In genomic region chr22:23282516-23282915, GRCh38 we compare ENCODE assay signal across 15 cellular contexts.
DNase-seq lines count a peak whose midpoint lies in the region; ATAC-seq, FAIRE-seq and TF ChIP-seq lines count a peak whose summit lies in the region.
"Had no signal": no experiment of that assay in that cellular context is flagged by ENCODE, and none has a peak within 500 bp of the region (broad histone marks: within the 10 kb centered on the region; RNA-seq: fewer than 3 reads in every experiment).

No MANE protein-coding gene starts in this region.

- no peaks in the 10 kb centered on the region for H3K9me1 ChIP-seq in endothelial cell of umbilical vein (replicated peaks; ENCODE audit: control insufficient read depth, extremely low read depth, insufficient read depth, low read length)

- peak overlapping the region; percentile 77 for H3K27ac Mint-ChIP-seq in osteocyte (ENCODE audit: unreplicated experiment)
- H3K27ac Mint-ChIP-seq: activated naive CD4-positive, alpha-beta T cell treated with anti-CD3 and anti-CD28 coated beads for 36 hours; mesothelial cell of epicardium had no signal

- H3K4me3 ChIP-seq in SK-N-SH (ENCODE audit: low read depth in 2 of 2, low read length in 1 of 2) (no peak overlapping the region), endothelial cell of umbilical vein (replicated peaks in 1 of 3; ENCODE audit: insufficient read depth in 1 of 3, low read depth in 1 of 3, low read length in 3 of 3) (no peak overlapping the region), MG63 (no peak overlapping the region)
- H3K4me3 ChIP-seq: body of pancreas, gastrocnemius medialis, pancreas, SJCRH30 had no signal

- no peak overlapping the region for H2AFZ ChIP-seq in SK-N-SH (ENCODE audit: low read depth)
- H2AFZ ChIP-seq in endothelial cell of umbilical vein (ENCODE audit: low read depth, low read length) = no peak overlapping the region

- H3F3A ChIP-seq in SK-N-SH (replicated peaks; ENCODE audit: insufficient read depth) = peaks cover 5% of the 10 kb centered on the region

- no peaks in the 10 kb centered on the region for H3K9me2 ChIP-seq in SK-N-SH

- no peak for TF ChIP-seq CTCF in SK-N-SH (IDR thresholded peaks at IDR 0.05)
- TF ChIP-seq CTCF in endothelial cell of umbilical vein (IDR thresholded peaks at IDR 0.05; ENCODE audit: extremely low read depth in 1 of 2, insufficient read depth in 1 of 2, low read depth in 1 of 2, low read length in 2 of 2) = no peak
- TF ChIP-seq CTCF in osteocyte (IDR thresholded peaks at IDR 0.05) = no peak

- no peaks in the 10 kb centered on the region for H3K9me3 Mint-ChIP-seq in osteocyte (ENCODE audit: unreplicated experiment)
- H3K9me3 Mint-ChIP-seq: activated naive CD4-positive, alpha-beta T cell treated with anti-CD3 and anti-CD28 coated beads for 36 hours; mesothelial cell of epicardium had no signal

- WGBS in SK-N-SH (ENCODE audit: low lambda C conversion rate) = 88% methylated on average over 5 of the region's 10 CpGs

- dilution Hi-C loops in endothelial cell of umbilical vein (cut with MboI; ENCODE audit: extremely low pct_ligation_motif_present, low sequenced_read_pairs) = no loop called here

- TSS peak; percentile 84 for BruUV-seq in endothelial cell of umbilical vein (replicated peaks; lab: Mats Ljungman, UMichigan)

- no peak for TF ChIP-seq EP300 in SK-N-SH (IDR thresholded peaks at IDR 0.05; ENCODE audit: borderline replicate concordance in 1 of 2, low read depth in 1 of 2, low read length in 1 of 2)

- intact Hi-C loops in endothelial cell of umbilical vein (cut with micrococcal nuclease) = loop anchor here (1.0 to 2.0 kb wide), 7 partner anchors 23 to 324 kb away; no protein-coding TSS in a partner anchor

- H3K9me3 ChIP-seq in SK-N-SH = no peaks in the 10 kb centered on the region
- H3K9me3 ChIP-seq in endothelial cell of umbilical vein (replicated peaks; ENCODE audit: control insufficient read depth, insufficient read depth, low read length) = no peaks in the 10 kb centered on the region
- no peaks in the 10 kb centered on the region for H3K9me3 ChIP-seq in MG63
- H3K9me3 ChIP-seq: body of pancreas, gastrocnemius medialis, pancreas, SJCRH30 had no signal

- H3K27me3 Mint-ChIP-seq in osteocyte (ENCODE audit: unreplicated experiment) = no peaks in the 10 kb centered on the region

- H3K79me2 ChIP-seq in SK-N-SH (ENCODE audit: insufficient read depth) = no peaks in the 10 kb centered on the region
- H3K79me2 ChIP-seq in endothelial cell of umbilical vein (ENCODE audit: control insufficient read depth, insufficient read depth, low read length) = peaks cover 11% of the 10 kb centered on the region

- H3K9ac ChIP-seq in SK-N-SH = no peak overlapping the region
- peak overlapping the region; percentile 36 for H3K9ac ChIP-seq in endothelial cell of umbilical vein (replicated peaks; ENCODE audit: extremely low read depth, insufficient read depth, low read length)

- FAIRE-seq in endothelial cell of umbilical vein (lab: Jason Lieb, UNC) (no peak), urothelium cell line (lab: Jason Lieb, UNC) (peak; percentile 46)
- FAIRE-seq: pancreas had no signal

- H4K20me1 ChIP-seq in SK-N-SH (ENCODE audit: insufficient read depth) (0 out of 2 replicates have a peak, but pooled peaks cover 3% of the 10 kb centered on the region), endothelial cell of umbilical vein (replicated peaks; ENCODE audit: control insufficient read depth, extremely low read depth, insufficient read depth, low read length) (no peaks in the 10 kb centered on the region)

- DNase-seq in SK-N-SH (no peak), endothelial cell of umbilical vein (ENCODE audit: low read depth, low spot score) (no peak), osteocyte (ENCODE audit: extremely low spot score, unreplicated experiment) (no peak), urothelium cell line (ENCODE audit: low spot score) (no peak), amygdala (lab: John Stamatoyannopoulos, UW) (no peak), MG63 (no peak)

- H3K36me3 Mint-ChIP-seq in osteocyte (ENCODE audit: unreplicated experiment) = peaks cover 7% of the 10 kb centered on the region

- H3K4me1 Mint-ChIP-seq in osteocyte (ENCODE audit: unreplicated experiment) = peaks cover 23% of the 10 kb centered on the region
- H3K4me1 Mint-ChIP-seq: mesothelial cell of epicardium had no signal

- no peak overlapping the region for H3K4me3 Mint-ChIP-seq in osteocyte (ENCODE audit: unreplicated experiment)
- H3K4me3 Mint-ChIP-seq: activated naive CD4-positive, alpha-beta T cell treated with anti-CD3 and anti-CD28 coated beads for 36 hours; mesothelial cell of epicardium had no signal

- CTCF ChIA-PET in SK-N-SH (lab: Yijun Ruan, JAX) = interaction anchor here (0.5 to 25.8 kb wide), 46 partner anchors 9 to 711 kb away, joined by 3 to 587 read pairs (median 8); partner anchors contain the start of genes BCR and RAB36
- CTCF ChIA-PET in endothelial cell of umbilical vein (lab: Charles Lee) = interaction anchor here (0.7 to 8.9 kb wide), 39 partner anchors 8 to 323 kb away, joined by 3 to 451 read pairs (median 7); partner anchors contain the start of genes BCR, GNAZ, RAB36 and RSPH14

- H3K27ac ChIP-seq in SK-N-SH (ENCODE audit: low read depth in 2 of 2, low read length in 1 of 2) (peak overlapping the region in 1 of 2 experiments; percentile 59; a peak in 1 of 4 replicates), endothelial cell of umbilical vein (ENCODE audit: insufficient read depth, low read depth, low read length) (peak overlapping the region; percentile 75)
- H3K27ac ChIP-seq: C4-2B, gastrocnemius medialis, SJCRH30 had no signal

- H3K36me3 ChIP-seq in SK-N-SH (replicated peaks in 1 of 2; ENCODE audit: control insufficient read depth in 1 of 2, insufficient read depth in 2 of 2, low read length in 1 of 2) (peaks cover 3 to 36% of the 10 kb centered on the region in 2 experiments), endothelial cell of umbilical vein (ENCODE audit: control insufficient read depth in 2 of 2, extremely low read depth in 1 of 2, insufficient read depth in 2 of 2, low read length in 2 of 2) (peaks cover 29 to 80% of the 10 kb centered on the region in 2 experiments), MG63 (peaks cover 2% of the 10 kb centered on the region)
- H3K36me3 ChIP-seq: gastrocnemius medialis had no signal

- no peak for ATAC-seq in SK-N-SH treated with all-trans-retinoic acid at 6 μM for 48 hours
- no peak for ATAC-seq in activated CD4-positive, CD25-positive, alpha-beta regulatory T cell treated with anti-CD3 and anti-CD28 coated beads, Interleukin-2, amount 50 U/mL, for 24 hours

- H3K4me1 ChIP-seq in SK-N-SH (ENCODE audit: control insufficient read depth in 1 of 2, insufficient read depth in 2 of 2, low read depth in 1 of 2, low read length in 1 of 2) (peaks cover 6 to 14% of the 10 kb centered on the region in 2 experiments; a peak in 3 of 4 replicates), endothelial cell of umbilical vein (ENCODE audit: control insufficient read depth, extremely low read depth, insufficient read depth, low read length) (peaks cover 22% of the 10 kb centered on the region)
- H3K4me1 ChIP-seq: SJCRH30 had no signal

- TF ChIP-seq POLR2A in endothelial cell of umbilical vein (IDR thresholded peaks at IDR 0.05; ENCODE audit: low read depth, low read length) = no peak

- POLR2A ChIA-PET in SK-N-SH (lab: Yijun Ruan, JAX) (no interaction called here), endothelial cell of umbilical vein (lab: Charles Lee) (interaction anchor here (1.2 to 1.4 kb wide), 3 partner anchors 102 to 107 kb away, joined by 6 to 8 read pairs (median 7); partner anchors contain the start of gene BCR)

- no peaks in the 10 kb centered on the region for H3K27me3 ChIP-seq in SK-N-SH (ENCODE audit: insufficient read depth)
- no peaks in the 10 kb centered on the region for H3K27me3 ChIP-seq in endothelial cell of umbilical vein (ENCODE audit: control insufficient read depth in 2 of 2, insufficient read depth in 2 of 2, low read length in 2 of 2)
- no peaks in the 10 kb centered on the region for H3K27me3 ChIP-seq in MG63
- H3K27me3 ChIP-seq: body of pancreas, gastrocnemius medialis, pancreas, SJCRH30 had no signal

- no peak for TF ChIP-seq RAD21 in SK-N-SH (IDR thresholded peaks at IDR 0.05; ENCODE audit: low read length)

- peak overlapping the region; percentile 74; the same call in 1 of the 2 replicates for H3K4me2 ChIP-seq in SK-N-SH
- H3K4me2 ChIP-seq in endothelial cell of umbilical vein (ENCODE audit: insufficient read depth, low read length) = no peak overlapping the region

TF ChIP-seq in SK-N-SH, 30 proteins besides CTCF, POLR2A, EP300 and RAD21 (continues in another document):
- TF ChIP-seq RXRA (IDR thresholded peaks at IDR 0.05; ENCODE audit: borderline replicate concordance, low read depth) (no peak), SIN3A (IDR thresholded peaks at IDR 0.05; ENCODE audit: borderline replicate concordance, low read depth, low read length) (no peak), TAF1 (IDR thresholded peaks at IDR 0.05; ENCODE audit: borderline replicate concordance, low read depth, low read length) (no peak), TCF12 (IDR thresholded peaks at IDR 0.05) (no peak), FOXJ3 (CRISPR knock-in tag; IDR thresholded peaks at IDR 0.05) (no peak), ELF1 (IDR thresholded peaks at IDR 0.05) (no peak), EZH2phosphoT487 (IDR thresholded peaks at IDR 0.05; ENCODE audit: borderline replicate concordance, low read depth) (no peak)

TF ChIP-seq in SK-N-SH treated with all-trans-retinoic acid at 6 μM for 48 hours, 23 proteins besides CTCF, POLR2A, EP300 and RAD21 (continues in another document):
- no peak for TF ChIP-seq ARNTL (CRISPR knock-in tag; IDR thresholded peaks at IDR 0.05; ENCODE audit: borderline replicate concordance, low read depth)
- TF ChIP-seq ZFP30 (CRISPR knock-in tag; IDR thresholded peaks at IDR 0.05) = no peak

TF ChIP-seq in endothelial cell of umbilical vein, 7 proteins besides CTCF, POLR2A, EP300 and RAD21:
- no peak for TF ChIP-seq POLR2AphosphoS5 (IDR thresholded peaks at IDR 0.05; ENCODE audit: insufficient read depth, low read depth, low read length)
- TF ChIP-seq FOS (IDR thresholded peaks at IDR 0.05; ENCODE audit: borderline replicate concordance, insufficient read depth, low read length) = no peak
- TF ChIP-seq GATA2 (IDR thresholded peaks at IDR 0.05; ENCODE audit: insufficient read depth, insufficient read length, low read depth, low read length) = no peak
- no peak for TF ChIP-seq MYC (IDR thresholded peaks at IDR 0.05; ENCODE audit: low read depth, low read length)
- no peak for TF ChIP-seq EZH2 (IDR thresholded peaks at IDR 0.05; ENCODE audit: borderline replicate concordance, low read depth, low read length, severe bottlenecking)
- TF ChIP-seq JUN (IDR thresholded peaks at IDR 0.05; ENCODE audit: borderline replicate concordance, insufficient read depth, insufficient read length, low read depth) = no peak
- TF ChIP-seq MAX (IDR thresholded peaks at IDR 0.05; ENCODE audit: insufficient read depth, insufficient read length) = no peak
TF ChIP-seq in endothelial cell of umbilical vein: peak in this region for 0.
